11 cellular contexts compared by ENCODE assay signal in genomic region chr1:91872560-91873081, GRCh38. TPM values are rescaled to one million over a fixed set of nuclear protein-coding genes. Genes with fewer than 3 reads are reported as not detected.
DNase-seq lines count a peak whose midpoint lies in the region; ATAC-seq and TF ChIP-seq lines count a peak whose summit lies in the region.
"Had no signal": no experiment of that assay in that cellular context is flagged by ENCODE, and none has a peak within 500 bp of the region (broad histone marks: within the 10 kb centered on the region; RNA-seq: fewer than 3 reads in every experiment).

No MANE protein-coding gene starts in this region.

- no peaks in the 10 kb centered on the region for H3K9me3 Mint-ChIP-seq in activated T-cell treated with anti-CD3 and anti-CD28 coated beads, Interleukin-2, amount 50 U/mL, for 72 hours
- no peaks in the 10 kb centered on the region for H3K9me3 Mint-ChIP-seq in endothelial cell (ENCODE audit: unreplicated experiment)

- whole genome bisulfite sequencing in right lobe of liver (ENCODE audit: insufficient coverage, low coverage, low lambda C conversion rate, missing lambda C conversion rate), result 9% methylated on average over 6 of the region's 7 CpGs

- peak overlapping the region; percentile 67 to 79 for H3K4me3 Mint-ChIP-seq in activated T-cell treated with anti-CD3 and anti-CD28 coated beads, Interleukin-2, amount 50 U/mL, for 72 hours
- no peak overlapping the region for H3K4me3 Mint-ChIP-seq in endothelial cell (ENCODE audit: unreplicated experiment)

- peak; percentile 25 to 31 for ATAC-seq in activated T-cell treated with anti-CD3 and anti-CD28 coated beads, Interleukin-2, amount 50 U/mL, for 72 hours (replicated peaks in 1 of 2)
- ATAC-seq in right lobe of liver, result peak; percentile 47 to 71 (median 53)
- no peak for ATAC-seq in left lung
- no peak for ATAC-seq in GM18517 (IDR thresholded peaks at IDR 0.05; ENCODE audit: unreplicated experiment)
- ATAC-seq: SK-N-SH treated with all-trans-retinoic acid at 6 μM for 48 hours had no signal

- H3K9me3 ChIP-seq in right lobe of liver, result no peaks in the 10 kb centered on the region
- H3K9me3 ChIP-seq in left lung, result no peaks in the 10 kb centered on the region
- H3K9me3 ChIP-seq: tibial artery had no signal

- H3K4me3 ChIP-seq in right lobe of liver, result no peak overlapping the region
- H3K4me3 ChIP-seq in left lung, result no peak overlapping the region
- H3K4me3 ChIP-seq: cardiac muscle cell, tibial artery had no signal

- peaks cover 0 to 11% (median 0%) of the 10 kb centered on the region in 4 donors for H3K4me1 ChIP-seq in right lobe of liver
- peaks cover 0 to 9% of the 10 kb centered on the region in 2 donors for H3K4me1 ChIP-seq in left lung

- H3K36me3 ChIP-seq in right lobe of liver (no peaks in the 10 kb centered on the region), left lung (no peaks in the 10 kb centered on the region)
- H3K36me3 ChIP-seq: cardiac muscle cell, tibial artery had no signal

- no peaks in the 10 kb centered on the region for H3K36me3 Mint-ChIP-seq in activated T-cell treated with anti-CD3 and anti-CD28 coated beads, Interleukin-2, amount 50 U/mL, for 72 hours (ENCODE audit: insufficient read depth in 2 of 2)
- peaks cover 3% of the 10 kb centered on the region for H3K36me3 Mint-ChIP-seq in endothelial cell (ENCODE audit: low read depth, unreplicated experiment)

- no peaks in the 10 kb centered on the region for H3K27me3 Mint-ChIP-seq in activated T-cell treated with anti-CD3 and anti-CD28 coated beads, Interleukin-2, amount 50 U/mL, for 72 hours (ENCODE audit: low read depth)
- peaks cover 4% of the 10 kb centered on the region for H3K27me3 Mint-ChIP-seq in endothelial cell (ENCODE audit: unreplicated experiment)

- no peak for TF ChIP-seq CTCF in right lobe of liver (IDR thresholded peaks at IDR 0.05)
- TF ChIP-seq CTCF in left lung (IDR thresholded peaks at IDR 0.05), result no peak
- no peak for TF ChIP-seq CTCF in endothelial cell (IDR thresholded peaks at IDR 0.05; ENCODE audit: unreplicated experiment)

- intact Hi-C loops in right lobe of liver (cut with DNase I) (no loop called here), left lung (cut with DNase I) (no loop called here)

- no peak for TF ChIP-seq POLR2A in right lobe of liver (IDR thresholded peaks at IDR 0.05)

- peaks cover 69% of the 10 kb centered on the region for H3K4me1 Mint-ChIP-seq in activated T-cell treated with anti-CD3 and anti-CD28 coated beads, Interleukin-2, amount 50 U/mL, for 72 hours (ENCODE audit: low read depth)
- no peaks in the 10 kb centered on the region for H3K4me1 Mint-ChIP-seq in endothelial cell (ENCODE audit: unreplicated experiment)

- no peaks in the 10 kb centered on the region for H3K27me3 ChIP-seq in right lobe of liver
- H3K27me3 ChIP-seq in left lung, result no peaks in the 10 kb centered on the region
- H3K27me3 ChIP-seq: cardiac muscle cell, tibial artery had no signal

- peak overlapping the region; percentile 86 for H3K27ac Mint-ChIP-seq in activated T-cell treated with anti-CD3 and anti-CD28 coated beads, Interleukin-2, amount 50 U/mL, for 72 hours
- no peak overlapping the region for H3K27ac Mint-ChIP-seq in endothelial cell (ENCODE audit: unreplicated experiment)

- H3K27ac ChIP-seq in right lobe of liver (no peak overlapping the region), left lung (no peak overlapping the region)
- H3K27ac ChIP-seq: cardiac muscle cell, tibial artery had no signal

- DNase-seq in DMS79 (lab: John Stamatoyannopoulos, UW), result peak; percentile 67
- peak; percentile 63 for DNase-seq in LoVo (ENCODE audit: low spot score)
- peak; percentile 41 to 47 for DNase-seq in activated T-cell treated with anti-CD3 and anti-CD28 coated beads, Interleukin-2, amount 50 U/mL, for 72 hours
- no peak for DNase-seq in right lobe of liver
- no peak for DNase-seq in amygdala (lab: John Stamatoyannopoulos, UW)
- DNase-seq in left lung, result no peak
- DNase-seq in endothelial cell (ENCODE audit: low spot score), result no peak
- DNase-seq: tibial artery had no signal

RNA-seq across cellular contexts. Expression of gene TGFBR3, which starts 13.3 kb away (rescaled TPM):
- 1 to 10 TPM; 8.1 to 9.7 TPM for total RNA-seq in activated T-cell treated with anti-CD3 and anti-CD28 coated beads, Interleukin-2, amount 50 U/mL, for 72 hours
- 10 to 100 TPM in 5 of 6 experiments, 1 to 10 TPM in 1; 9.0 to 32.3 (median 18.1) TPM for total RNA-seq in right lobe of liver
- 10 to 100 TPM; 21.7 to 41.1 TPM for total RNA-seq in left lung
- 39.2 TPM for total RNA-seq in endothelial cell (ENCODE audit: unreplicated experiment)

Comparison
In these comparisons a context has a peak if more than half of its experiments do, and no peak if none do; other contexts are left out.
1. DNase-seq: peak in DMS79 (single experiment), LoVo (single experiment) and activated T-cell treated with anti-CD3 and anti-CD28 coated beads, Interleukin-2, amount 50 U/mL, for 72 hours (2 of 2); none in right lobe of liver (0 of 3), amygdala (0 of 56), left lung (0 of 2) and endothelial cell (single experiment).
2. ATAC-seq: peak in activated T-cell treated with anti-CD3 and anti-CD28 coated beads, Interleukin-2, amount 50 U/mL, for 72 hours (2 of 2) and right lobe of liver (4 of 4); none in left lung (single experiment) and GM18517 (single experiment).